ENCODE assay signal across 8 cellular contexts in genomic region chr4:49110579-49110978, GRCh38.
DNase-seq lines count a peak whose midpoint lies in the region; ATAC-seq and TF ChIP-seq lines count a peak whose summit lies in the region.
"Not testable (repeated sequence)": the region's sequence is repeated elsewhere in the genome, so short reads cannot be mapped to it uniquely, and the experiment has no call there.

No MANE protein-coding gene starts in this region.

- H3K36me3 Mint-ChIP-seq in activated CD8-positive, alpha-beta memory T cell treated with anti-CD3 and anti-CD28 coated beads, Interleukin-2, amount 10 ng/mL, durations not matched to agents 7 days and 5 days, result peaks cover 71% of the 10 kb centered on the region
- not testable (repeated sequence) for H3K36me3 Mint-ChIP-seq in stimulated activated effector memory CD8-positive, alpha-beta T cell treated with anti-CD3 and anti-CD28 coated beads, Interleukin-12 subunit alpha, Interleukin-12 subunit beta, amount 100 ng/mL, for 72 hours

- not testable (repeated sequence) for H3K27me3 Mint-ChIP-seq in activated CD8-positive, alpha-beta memory T cell treated with anti-CD3 and anti-CD28 coated beads, Interleukin-2, amount 10 ng/mL, durations not matched to agents 7 days and 5 days

- not testable (repeated sequence) for DNase-seq in activated CD8-positive, alpha-beta memory T cell treated with anti-CD3 and anti-CD28 coated beads, Interleukin-2, amount 10 ng/mL, durations not matched to agents 7 days and 5 days; left cardiac atrium; stimulated activated effector memory CD8-positive, alpha-beta T cell treated with anti-CD3 and anti-CD28 coated beads, Interleukin-12 subunit alpha, Interleukin-12 subunit beta, amount 100 ng/mL, for 72 hours (ENCODE audit: low spot score in 2 of 2)

- H3K27ac Mint-ChIP-seq in activated CD8-positive, alpha-beta memory T cell treated with anti-CD3 and anti-CD28 coated beads, Interleukin-2, amount 10 ng/mL, durations not matched to agents 7 days and 5 days; stimulated activated effector memory CD8-positive, alpha-beta T cell treated with anti-CD3 and anti-CD28 coated beads, Interleukin-12 subunit alpha, Interleukin-12 subunit beta, amount 100 ng/mL, for 72 hours: not testable (repeated sequence)

- not testable (repeated sequence) for H3K4me3 Mint-ChIP-seq in activated CD8-positive, alpha-beta memory T cell treated with anti-CD3 and anti-CD28 coated beads, Interleukin-2, amount 10 ng/mL, durations not matched to agents 7 days and 5 days; stimulated activated effector memory CD8-positive, alpha-beta T cell treated with anti-CD3 and anti-CD28 coated beads, Interleukin-12 subunit alpha, Interleukin-12 subunit beta, amount 100 ng/mL, for 72 hours

- H3K4me1 Mint-ChIP-seq in activated CD8-positive, alpha-beta memory T cell treated with anti-CD3 and anti-CD28 coated beads, Interleukin-2, amount 10 ng/mL, durations not matched to agents 7 days and 5 days, result not testable (repeated sequence)
- H3K4me1 Mint-ChIP-seq in stimulated activated effector memory CD8-positive, alpha-beta T cell treated with anti-CD3 and anti-CD28 coated beads, Interleukin-12 subunit alpha, Interleukin-12 subunit beta, amount 100 ng/mL, for 72 hours, result peaks cover 34% of the 10 kb centered on the region

- ATAC-seq in GM18505 (IDR thresholded peaks at IDR 0.05; ENCODE audit: unreplicated experiment) (peak; percentile 56), GM19397 (IDR thresholded peaks at IDR 0.05; ENCODE audit: unreplicated experiment) (peak; percentile 46), GM21825 (IDR thresholded peaks at IDR 0.05; ENCODE audit: unreplicated experiment) (peak; percentile 42), HG03025 (IDR thresholded peaks at IDR 0.05; ENCODE audit: low FRiP score, unreplicated experiment) (peak; percentile 44), HG03460 (IDR thresholded peaks at IDR 0.05; ENCODE audit: unreplicated experiment) (peak; percentile 46), left cardiac atrium (peak; percentile 71 to 77)
- ATAC-seq in activated CD8-positive, alpha-beta memory T cell treated with anti-CD3 and anti-CD28 coated beads, Interleukin-2, amount 10 ng/mL, durations not matched to agents 7 days and 5 days, result peak; percentile 67
- ATAC-seq in stimulated activated effector memory CD8-positive, alpha-beta T cell treated with anti-CD3 and anti-CD28 coated beads, Interleukin-12 subunit alpha, Interleukin-12 subunit beta, amount 100 ng/mL, for 72 hours, result peak; percentile 69

- peaks cover 62% of the 10 kb centered on the region for H3K9me3 Mint-ChIP-seq in activated CD8-positive, alpha-beta memory T cell treated with anti-CD3 and anti-CD28 coated beads, Interleukin-2, amount 10 ng/mL, durations not matched to agents 7 days and 5 days (ENCODE audit: low read depth)
- H3K9me3 Mint-ChIP-seq in stimulated activated effector memory CD8-positive, alpha-beta T cell treated with anti-CD3 and anti-CD28 coated beads, Interleukin-12 subunit alpha, Interleukin-12 subunit beta, amount 100 ng/mL, for 72 hours, result peaks cover 47% of the 10 kb centered on the region

- intact Hi-C loops in left cardiac atrium (cut with DNase I), result not testable (repeated sequence)

- CTCF ChIA-PET in activated CD8-positive, alpha-beta memory T cell treated with anti-CD3 and anti-CD28 coated beads, Interleukin-2, amount 10 ng/mL, durations not matched to agents 7 days and 5 days (lab: Charles Lee), result not testable (repeated sequence)

- TF ChIP-seq POLR2A in GM18505 (IDR thresholded peaks at IDR 0.05; ENCODE audit: borderline replicate concordance, extremely low read depth, insufficient read depth, insufficient read length), result not testable (repeated sequence)
